1 cellular context compared by ENCODE assay signal in the genomic region with DNA sequence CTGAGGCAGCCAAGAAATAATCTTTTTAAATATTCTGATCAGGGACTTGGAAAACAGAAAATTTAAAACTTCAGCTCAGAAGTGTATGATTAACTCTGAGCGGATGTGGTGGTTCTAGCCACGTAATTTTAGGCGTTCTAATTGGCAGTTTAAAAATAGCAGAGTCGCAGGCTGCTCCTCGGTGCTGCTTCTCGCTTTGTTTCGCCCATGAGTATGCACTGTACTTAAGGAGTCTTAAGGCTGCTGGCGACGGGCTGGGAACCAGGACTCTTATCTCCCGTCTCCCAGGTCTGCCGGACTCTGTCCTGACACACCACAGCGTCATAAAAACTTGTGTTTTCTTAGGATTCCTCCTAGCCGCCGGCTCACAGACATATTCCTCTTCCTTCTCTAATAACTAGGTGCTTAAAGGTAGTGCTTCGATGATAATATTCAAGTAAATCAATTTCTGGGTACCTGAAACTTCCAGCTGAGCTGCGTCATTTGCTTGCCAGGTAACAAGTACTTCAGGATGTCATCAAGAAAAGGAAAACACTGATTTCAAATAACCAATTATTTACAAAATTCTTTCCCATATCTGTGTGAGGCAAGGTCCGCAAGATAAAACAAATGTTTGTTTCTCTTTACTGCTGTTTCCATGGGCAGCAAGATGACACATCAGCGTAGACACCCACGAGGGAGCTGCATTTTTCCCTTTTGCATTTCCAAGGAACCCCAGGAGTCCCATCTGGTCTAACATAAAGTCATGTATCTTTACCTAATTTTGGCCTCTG.
TF ChIP-seq lines count a peak whose summit lies in the region.

No MANE protein-coding gene starts in this region.

TF ChIP-seq in HEK293, 187 proteins besides CTCF, POLR2A, EP300 and RAD21 (continued from another document):
- TF ChIP-seq, protein P1, sequence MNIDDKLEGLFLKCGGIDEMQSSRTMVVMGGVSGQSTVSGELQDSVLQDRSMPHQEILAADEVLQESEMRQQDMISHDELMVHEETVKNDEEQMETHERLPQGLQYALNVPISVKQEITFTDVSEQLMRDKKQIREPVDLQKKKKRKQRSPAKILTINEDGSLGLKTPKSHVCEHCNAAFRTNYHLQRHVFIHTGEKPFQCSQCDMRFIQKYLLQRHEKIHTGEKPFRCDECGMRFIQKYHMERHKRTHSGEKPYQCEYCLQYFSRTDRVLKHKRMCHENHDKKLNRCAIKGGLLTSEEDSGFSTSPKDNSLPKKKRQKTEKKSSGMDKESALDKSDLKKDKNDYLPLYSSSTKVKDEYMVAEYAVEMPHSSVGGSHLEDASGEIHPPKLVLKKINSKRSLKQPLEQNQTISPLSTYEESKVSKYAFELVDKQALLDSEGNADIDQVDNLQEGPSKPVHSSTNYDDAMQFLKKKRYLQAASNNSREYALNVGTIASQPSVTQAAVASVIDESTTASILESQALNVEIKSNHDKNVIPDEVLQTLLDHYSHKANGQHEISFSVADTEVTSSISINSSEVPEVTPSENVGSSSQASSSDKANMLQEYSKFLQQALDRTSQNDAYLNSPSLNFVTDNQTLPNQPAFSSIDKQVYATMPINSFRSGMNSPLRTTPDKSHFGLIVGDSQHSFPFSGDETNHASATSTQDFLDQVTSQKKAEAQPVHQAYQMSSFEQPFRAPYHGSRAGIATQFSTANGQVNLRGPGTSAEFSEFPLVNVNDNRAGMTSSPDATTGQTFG (tag by site-specific recombination; IDR thresholded peaks at IDR 0.05; ENCODE audit: borderline replicate concordance), result no peak
- TF ChIP-seq ZNF335 (tag by site-specific recombination; conservative IDR thresholded peaks at IDR 0.05), result peak; percentile 26
- TF ChIP-seq, protein P2, sequence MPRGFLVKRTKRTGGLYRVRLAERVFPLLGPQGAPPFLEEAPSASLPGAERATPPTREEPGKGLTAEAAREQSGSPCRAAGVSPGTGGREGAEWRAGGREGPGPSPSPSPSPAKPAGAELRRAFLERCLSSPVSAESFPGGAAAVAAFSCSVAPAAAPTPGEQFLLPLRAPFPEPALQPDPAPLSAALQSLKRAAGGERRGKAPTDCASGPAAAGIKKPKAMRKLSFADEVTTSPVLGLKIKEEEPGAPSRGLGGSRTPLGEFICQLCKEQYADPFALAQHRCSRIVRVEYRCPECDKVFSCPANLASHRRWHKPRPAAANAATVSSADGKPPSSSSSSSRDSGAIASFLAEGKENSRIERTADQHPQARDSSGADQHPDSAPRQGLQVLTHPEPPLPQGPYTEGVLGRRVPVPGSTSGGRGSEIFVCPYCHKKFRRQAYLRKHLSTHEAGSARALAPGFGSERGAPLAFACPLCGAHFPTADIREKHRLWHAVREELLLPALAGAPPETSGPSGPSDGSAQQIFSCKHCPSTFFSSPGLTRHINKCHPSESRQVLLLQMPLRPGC (tag by site-specific recombination; IDR thresholded peaks at IDR 0.05), result no peak
- no peak for TF ChIP-seq ZNF146 (tag by site-specific recombination; IDR thresholded peaks at IDR 0.05)
- peak; percentile 91 for TF ChIP-seq MYNN (tag by site-specific recombination; IDR thresholded peaks at IDR 0.05; ENCODE audit: borderline replicate concordance)
- TF ChIP-seq, protein P3, sequence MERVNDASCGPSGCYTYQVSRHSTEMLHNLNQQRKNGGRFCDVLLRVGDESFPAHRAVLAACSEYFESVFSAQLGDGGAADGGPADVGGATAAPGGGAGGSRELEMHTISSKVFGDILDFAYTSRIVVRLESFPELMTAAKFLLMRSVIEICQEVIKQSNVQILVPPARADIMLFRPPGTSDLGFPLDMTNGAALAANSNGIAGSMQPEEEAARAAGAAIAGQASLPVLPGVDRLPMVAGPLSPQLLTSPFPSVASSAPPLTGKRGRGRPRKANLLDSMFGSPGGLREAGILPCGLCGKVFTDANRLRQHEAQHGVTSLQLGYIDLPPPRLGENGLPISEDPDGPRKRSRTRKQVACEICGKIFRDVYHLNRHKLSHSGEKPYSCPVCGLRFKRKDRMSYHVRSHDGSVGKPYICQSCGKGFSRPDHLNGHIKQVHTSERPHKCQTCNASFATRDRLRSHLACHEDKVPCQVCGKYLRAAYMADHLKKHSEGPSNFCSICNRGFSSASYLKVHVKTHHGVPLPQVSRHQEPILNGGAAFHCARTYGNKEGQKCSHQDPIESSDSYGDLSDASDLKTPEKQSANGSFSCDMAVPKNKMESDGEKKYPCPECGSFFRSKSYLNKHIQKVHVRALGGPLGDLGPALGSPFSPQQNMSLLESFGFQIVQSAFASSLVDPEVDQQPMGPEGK (tag by site-specific recombination; IDR thresholded peaks at IDR 0.05), result no peak
